Comparison of ENCODE assay signal across 34 cellular contexts in the genomic region with DNA sequence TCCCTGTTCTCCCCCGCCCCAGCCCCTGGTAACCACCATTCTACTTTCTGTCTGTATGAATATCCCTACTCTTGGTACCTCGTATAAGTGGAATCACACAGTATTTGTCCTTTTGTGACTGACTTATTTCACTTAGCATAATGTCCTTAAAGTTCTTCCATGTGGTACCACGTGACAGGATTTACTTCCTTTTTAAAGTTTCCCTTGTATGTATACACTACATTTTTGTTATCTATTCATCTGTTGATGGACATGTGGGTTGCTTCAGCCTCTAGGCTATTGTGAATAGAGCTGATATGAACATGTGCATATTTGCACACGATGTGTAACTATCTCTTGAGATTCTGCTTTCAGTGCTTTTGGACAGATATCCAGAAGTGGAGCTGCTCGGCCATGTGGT.
"Had no signal": no experiment of that assay in that cellular context is flagged by ENCODE, and none has a peak within 500 bp of the region (broad histone marks: within the 10 kb centered on the region; RNA-seq: fewer than 3 reads in every experiment).

No MANE protein-coding gene starts in this region.

- DNase-seq: activated CD4-positive, alpha-beta T cell treated with anti-CD3 and anti-CD28 coated beads for 36 hours; activated CD4-positive, alpha-beta T cell treated with anti-CD3 and anti-CD28 coated beads, Interleukin-2, amount 10 ng/mL, durations not matched to agents 7 days and 5 days; activated CD4-positive, alpha-beta T cell treated with anti-CD3 and anti-CD28 coated beads, Interleukin-2, amount 50 U/mL, for 48 hours; activated CD8-positive, alpha-beta T cell treated with anti-CD3 and anti-CD28 coated beads, Interleukin-2, amount 10 ng/mL, durations not matched to agents 7 days and 5 days; activated gamma-delta T cell; activated naive CD4-positive, alpha-beta T cell treated with Interleukin-2 at 50 U/mL for 16 hours; activated naive CD8-positive, alpha-beta T cell treated with anti-CD3 and anti-CD28 coated beads, Interleukin-2, amount 10 ng/mL, durations not matched to agents 7 days and 5 days; activated T-cell treated with anti-CD3 and anti-CD28 coated beads, Interleukin-2, amount 50 U/mL, for 24 hours; amygdala; IMR-90; Kasumi-1; KBM-7; MG63; NCI-H1048; NCI-H1105 treated with DMSO at 0.1 percent for 48 hours; NCI-H1436; NCI-H1694; NCI-H1930; NCI-H2081 treated with DMSO at 0.1 percent for 48 hours; NCI-H345; NCI-H524 treated with DMSO at 0.1 percent for 48 hours; NK-92 treated with Interleukin-12 subunit alpha and Interleukin-12 subunit beta, amount 100 ng/mL, for 24 hours; SHP77 treated with DMSO at 0.1 percent for 48 hours; SW 1271; T-helper 1 cell; T-helper 2 cell; T-helper 9 cell had no signal

- H3K4me3 ChIP-seq: ascending aorta, cardiac muscle cell, MG63, SJSA1 had no signal

- ATAC-seq: activated CD4-positive, alpha-beta T cell treated with anti-CD3 and anti-CD28 coated beads for 36 hours; activated CD4-positive, CD25-positive, alpha-beta regulatory T cell treated with anti-CD3 and anti-CD28 coated beads, Interleukin-2, amount 50 U/mL, for 24 hours; activated CD8-positive, alpha-beta T cell treated with anti-CD3 and anti-CD28 coated beads, Interleukin-2, amount 10 ng/mL, durations not matched to agents 7 days and 5 days; Panc1; SK-N-SH treated with all-trans-retinoic acid at 6 μM for 48 hours; WTC11 had no signal
